16 cellular contexts compared by ENCODE assay signal in genomic region chr7:33649476-33650441, GRCh38.
"Had no signal": no experiment of that assay in that cellular context is flagged by ENCODE, and none has a peak within 500 bp of the region (broad histone marks: within the 10 kb centered on the region; RNA-seq: fewer than 3 reads in every experiment).

No MANE protein-coding gene starts in this region.

- H3K27me3 Mint-ChIP-seq: naive thymus-derived CD8-positive, alpha-beta T cell had no signal

- H3K4me3 ChIP-seq: breast epithelium, dorsolateral prefrontal cortex, hepatocyte, left ventricle myocardium inferior, smooth muscle cell, suprapubic skin, upper lobe of left lung had no signal

- H3K9me3 Mint-ChIP-seq: naive thymus-derived CD8-positive, alpha-beta T cell had no signal

- H3K27me3 ChIP-seq: breast epithelium, dorsolateral prefrontal cortex, hepatocyte, suprapubic skin, upper lobe of left lung had no signal

- H3K4me1 ChIP-seq: breast epithelium, left ventricle myocardium inferior, upper lobe of left lung had no signal

- ATAC-seq: esophagus mucosa; naive thymus-derived CD8-positive, alpha-beta T cell; stimulated activated naive CD8-positive, alpha-beta T cell treated with anti-CD3 and anti-CD28 coated beads, Interleukin-15, Interleukin-2, amounts not matched to agents 100 U/mL and 50 U/mL, for 24 hours had no signal

- H3K79me2 ChIP-seq: hepatocyte had no signal

- DNase-seq: activated CD4-positive, CD25-positive, alpha-beta regulatory T cell treated with anti-CD3 and anti-CD28 coated beads, Interleukin-2, amount 50 U/mL, for 72 hours; activated naive CD4-positive, alpha-beta T cell treated with Interleukin-2 at 50 U/mL for 16 hours; activated T-cell treated with anti-CD3 and anti-CD28 coated beads for 4 hours; aorta; dorsolateral prefrontal cortex; left ventricle myocardium inferior; naive thymus-derived CD8-positive, alpha-beta T cell; posterior cingulate gyrus; stimulated activated CD4-positive, alpha-beta T cell treated with anti-CD3 and anti-CD28 coated beads, Interleukin-4, amount 100 ng/mL, for 4 hours; stimulated activated naive CD8-positive, alpha-beta T cell treated with anti-CD3 and anti-CD28 coated beads, Interleukin-15, Interleukin-2, amounts not matched to agents 100 U/mL and 50 U/mL, for 24 hours; upper lobe of left lung had no signal

- H3K9me3 ChIP-seq: breast epithelium, left ventricle myocardium inferior, suprapubic skin, upper lobe of left lung had no signal

- H3K4me2 ChIP-seq: hepatocyte, smooth muscle cell had no signal

- H3K27ac Mint-ChIP-seq: naive thymus-derived CD8-positive, alpha-beta T cell had no signal

- H3K4me3 Mint-ChIP-seq: naive thymus-derived CD8-positive, alpha-beta T cell had no signal

- H3K36me3 ChIP-seq: breast epithelium, suprapubic skin, upper lobe of left lung had no signal

- H3K27ac ChIP-seq: breast epithelium, dorsolateral prefrontal cortex, hepatocyte, left ventricle myocardium inferior, suprapubic skin, upper lobe of left lung had no signal

- H2AFZ ChIP-seq: hepatocyte had no signal
